8 cellular contexts compared by ENCODE assay signal in genomic region chr22:31490496-31490925, GRCh38. TPM values are rescaled to one million over a fixed set of nuclear protein-coding genes. Genes with fewer than 3 reads are reported as not detected.
DNase-seq lines count a peak whose midpoint lies in the region; ATAC-seq, FAIRE-seq and TF ChIP-seq lines count a peak whose summit lies in the region.

No MANE protein-coding gene starts in this region.

- H3K27ac ChIP-seq in neutrophil (peak overlapping the region; percentile 97), tibial artery (peak overlapping the region; percentile 87 to 94)

- intact Hi-C loops in tibial artery (cut with DNase I; ENCODE audit: low total_unique reads) = no loop called here

- peak overlapping the region; percentile 77 to 91 for H3K4me3 ChIP-seq in neutrophil (ENCODE audit: low read depth in 1 of 2, low read length in 1 of 2)
- H3K4me3 ChIP-seq in tibial artery = peak overlapping the region; percentile 72 to 80

- H3K36me3 ChIP-seq in neutrophil (peaks cover 10% of the 10 kb centered on the region), tibial artery (peaks cover 0 to 23% (median 7%) of the 10 kb centered on the region in 3 donors)

- ATAC-seq in GM19025 (IDR thresholded peaks at IDR 0.05; ENCODE audit: low read depth, unreplicated experiment) (peak; percentile 47), HG03196 (IDR thresholded peaks at IDR 0.05; ENCODE audit: unreplicated experiment) (peak; percentile 51)

- H3K9me3 ChIP-seq in neutrophil (no peaks in the 10 kb centered on the region), tibial artery (no peaks in the 10 kb centered on the region)

- FAIRE-seq in frontal cortex (lab: Jason Lieb, UNC) = no peak

- H3K27me3 ChIP-seq in neutrophil = no peaks in the 10 kb centered on the region
- H3K27me3 ChIP-seq in tibial artery = no peaks in the 10 kb centered on the region

- H3K4me1 ChIP-seq in neutrophil (ENCODE audit: control insufficient read depth in 1 of 2, insufficient read depth in 1 of 2, low read depth in 1 of 2, low read length in 1 of 2) (peaks cover 36 to 42% of the 10 kb centered on the region in 2 experiments), tibial artery (peaks cover 0 to 36% (median 27%) of the 10 kb centered on the region in 4 donors)

- peak in 13 of 14 donors; percentile 6 to 75 (median 46) for DNase-seq in C1 segment of cervical spinal cord (lab: John Stamatoyannopoulos, UW)
- DNase-seq in RPMI8226 = peak; percentile 92
- peak; percentile 28 for DNase-seq in activated gamma-delta T cell treated with anti-CD3 and anti-CD28 coated beads, Interleukin-2, amount 50 U/mL, for 16 hours (ENCODE audit: low read depth)
- peak; percentile 44 to 51 for DNase-seq in frontal cortex (ENCODE audit: low spot score in 2 of 2)
- DNase-seq in tibial artery = peak; percentile 49 to 70

- peak; percentile 62 for TF ChIP-seq CTCF in neutrophil (IDR thresholded peaks at IDR 0.05)
- TF ChIP-seq CTCF in tibial artery (IDR thresholded peaks at IDR 0.05) = peak in 1 of 2 experiments; percentile 6

RNA-seq across cellular contexts. Expression of gene EIF4ENIF1, which starts 0.9 kb away (rescaled TPM):
- total RNA-seq in frontal cortex = 21.6 TPM

RNA-seq across cellular contexts. Expression of gene SFI1, which starts 5.8 kb away (rescaled TPM):
- 18.8 TPM for total RNA-seq in frontal cortex

Comparison
In these comparisons a context has a peak if more than half of its experiments do, and no peak if none do; other contexts are left out.
1. Peak in every context shown above with its lines: DNase-seq, ATAC-seq, H3K4me3 ChIP-seq and H3K27ac ChIP-seq.
2. DNase-seq: peak in every context shown above with its lines; median percentile 92 in RPMI8226; 60 in tibial artery; 48 in frontal cortex; 46 in C1 segment of cervical spinal cord; 28 in activated gamma-delta T cell treated with anti-CD3 and anti-CD28 coated beads, Interleukin-2, amount 50 U/mL, for 16 hours.